ENCODE assay signal across 2 cellular contexts in the genomic region with DNA sequence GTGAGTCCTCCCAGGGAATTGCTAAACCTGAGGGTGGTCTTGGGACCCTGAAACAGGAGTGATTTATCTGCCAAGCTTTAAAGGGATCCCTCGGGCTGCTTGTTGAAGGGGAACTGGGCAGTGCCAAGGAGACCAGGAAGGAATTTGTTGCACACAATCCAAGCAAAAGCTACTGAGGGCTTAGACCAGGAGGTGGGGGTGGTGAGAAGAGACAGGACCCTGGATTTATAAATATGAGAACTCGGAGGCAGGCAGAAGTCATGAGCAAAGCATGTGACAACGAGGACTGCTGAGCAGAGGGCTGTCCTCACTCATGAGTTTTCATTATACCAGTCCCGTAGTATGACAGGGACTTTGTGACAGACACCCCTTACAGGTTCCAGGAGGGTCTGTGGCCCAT.
TF ChIP-seq lines count a peak whose summit lies in the region.

No MANE protein-coding gene starts in this region.

TF ChIP-seq in GM23338, 12 proteins besides CTCF, POLR2A, EP300 and RAD21 (continues in another document):
- TF ChIP-seq, protein P1, sequence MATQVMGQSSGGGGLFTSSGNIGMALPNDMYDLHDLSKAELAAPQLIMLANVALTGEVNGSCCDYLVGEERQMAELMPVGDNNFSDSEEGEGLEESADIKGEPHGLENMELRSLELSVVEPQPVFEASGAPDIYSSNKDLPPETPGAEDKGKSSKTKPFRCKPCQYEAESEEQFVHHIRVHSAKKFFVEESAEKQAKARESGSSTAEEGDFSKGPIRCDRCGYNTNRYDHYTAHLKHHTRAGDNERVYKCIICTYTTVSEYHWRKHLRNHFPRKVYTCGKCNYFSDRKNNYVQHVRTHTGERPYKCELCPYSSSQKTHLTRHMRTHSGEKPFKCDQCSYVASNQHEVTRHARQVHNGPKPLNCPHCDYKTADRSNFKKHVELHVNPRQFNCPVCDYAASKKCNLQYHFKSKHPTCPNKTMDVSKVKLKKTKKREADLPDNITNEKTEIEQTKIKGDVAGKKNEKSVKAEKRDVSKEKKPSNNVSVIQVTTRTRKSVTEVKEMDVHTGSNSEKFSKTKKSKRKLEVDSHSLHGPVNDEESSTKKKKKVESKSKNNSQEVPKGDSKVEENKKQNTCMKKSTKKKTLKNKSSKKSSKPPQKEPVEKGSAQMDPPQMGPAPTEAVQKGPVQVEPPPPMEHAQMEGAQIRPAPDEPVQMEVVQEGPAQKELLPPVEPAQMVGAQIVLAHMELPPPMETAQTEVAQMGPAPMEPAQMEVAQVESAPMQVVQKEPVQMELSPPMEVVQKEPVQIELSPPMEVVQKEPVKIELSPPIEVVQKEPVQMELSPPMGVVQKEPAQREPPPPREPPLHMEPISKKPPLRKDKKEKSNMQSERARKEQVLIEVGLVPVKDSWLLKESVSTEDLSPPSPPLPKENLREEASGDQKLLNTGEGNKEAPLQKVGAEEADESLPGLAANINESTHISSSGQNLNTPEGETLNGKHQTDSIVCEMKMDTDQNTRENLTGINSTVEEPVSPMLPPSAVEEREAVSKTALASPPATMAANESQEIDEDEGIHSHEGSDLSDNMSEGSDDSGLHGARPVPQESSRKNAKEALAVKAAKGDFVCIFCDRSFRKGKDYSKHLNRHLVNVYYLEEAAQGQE (IDR thresholded peaks at IDR 0.05; ENCODE audit: unreplicated experiment), result no peak
- TF ChIP-seq, protein P2, sequence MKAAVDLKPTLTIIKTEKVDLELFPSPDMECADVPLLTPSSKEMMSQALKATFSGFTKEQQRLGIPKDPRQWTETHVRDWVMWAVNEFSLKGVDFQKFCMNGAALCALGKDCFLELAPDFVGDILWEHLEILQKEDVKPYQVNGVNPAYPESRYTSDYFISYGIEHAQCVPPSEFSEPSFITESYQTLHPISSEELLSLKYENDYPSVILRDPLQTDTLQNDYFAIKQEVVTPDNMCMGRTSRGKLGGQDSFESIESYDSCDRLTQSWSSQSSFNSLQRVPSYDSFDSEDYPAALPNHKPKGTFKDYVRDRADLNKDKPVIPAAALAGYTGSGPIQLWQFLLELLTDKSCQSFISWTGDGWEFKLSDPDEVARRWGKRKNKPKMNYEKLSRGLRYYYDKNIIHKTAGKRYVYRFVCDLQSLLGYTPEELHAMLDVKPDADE (IDR thresholded peaks at IDR 0.05), result no peak
- TF ChIP-seq POLR2AphosphoS5 (IDR thresholded peaks at IDR 0.05; ENCODE audit: low read depth), result no peak
- no peak for TF ChIP-seq EZH2 (IDR thresholded peaks at IDR 0.05; ENCODE audit: low read depth, unreplicated experiment)
- TF ChIP-seq NANOG (IDR thresholded peaks at IDR 0.05; ENCODE audit: borderline replicate concordance), result no peak
- no peak for TF ChIP-seq EZH2phosphoT487 (IDR thresholded peaks at IDR 0.05; ENCODE audit: unreplicated experiment)
- TF ChIP-seq STAT1 (IDR thresholded peaks at IDR 0.05; ENCODE audit: unreplicated experiment), result no peak
- TF ChIP-seq CREB1 (CRISPR knock-in tag; IDR thresholded peaks at IDR 0.05; ENCODE audit: low read depth), result no peak
- TF ChIP-seq ZNF114 (CRISPR knock-in tag; IDR thresholded peaks at IDR 0.05), result no peak
- TF ChIP-seq ZNF331 (CRISPR knock-in tag; IDR thresholded peaks at IDR 0.05; ENCODE audit: low read depth), result no peak

TF ChIP-seq in HEK293, 187 proteins besides CTCF, POLR2A, EP300 and RAD21:
- TF ChIP-seq EGR2 (tag by site-specific recombination; IDR thresholded peaks at IDR 0.05; ENCODE audit: low read depth) (no peak), ZNF549 (tag by site-specific recombination; IDR thresholded peaks at IDR 0.05) (no peak), WT1 (tag by site-specific recombination; IDR thresholded peaks at IDR 0.05) (no peak), ZNF585B (tag by site-specific recombination; IDR thresholded peaks at IDR 0.05) (no peak), ZNF341 (tag by site-specific recombination; IDR thresholded peaks at IDR 0.05; ENCODE audit: low read depth) (no peak), SCRT2 (tag by site-specific recombination; IDR thresholded peaks at IDR 0.05) (no peak), ZNF394 (tag by site-specific recombination; IDR thresholded peaks at IDR 0.05; ENCODE audit: borderline replicate concordance) (no peak), ZNF785 (tag by site-specific recombination; IDR thresholded peaks at IDR 0.05) (no peak), ZNF48 (tag by site-specific recombination; IDR thresholded peaks at IDR 0.05) (no peak), ZNF23 (tag by site-specific recombination; IDR thresholded peaks at IDR 0.05; ENCODE audit: borderline replicate concordance) (no peak), SCRT1 (tag by site-specific recombination; IDR thresholded peaks at IDR 0.05; ENCODE audit: borderline replicate concordance) (no peak), ZNF266 (tag by site-specific recombination; IDR thresholded peaks at IDR 0.05; ENCODE audit: low read depth) (no peak)
- TF ChIP-seq, protein P3, sequence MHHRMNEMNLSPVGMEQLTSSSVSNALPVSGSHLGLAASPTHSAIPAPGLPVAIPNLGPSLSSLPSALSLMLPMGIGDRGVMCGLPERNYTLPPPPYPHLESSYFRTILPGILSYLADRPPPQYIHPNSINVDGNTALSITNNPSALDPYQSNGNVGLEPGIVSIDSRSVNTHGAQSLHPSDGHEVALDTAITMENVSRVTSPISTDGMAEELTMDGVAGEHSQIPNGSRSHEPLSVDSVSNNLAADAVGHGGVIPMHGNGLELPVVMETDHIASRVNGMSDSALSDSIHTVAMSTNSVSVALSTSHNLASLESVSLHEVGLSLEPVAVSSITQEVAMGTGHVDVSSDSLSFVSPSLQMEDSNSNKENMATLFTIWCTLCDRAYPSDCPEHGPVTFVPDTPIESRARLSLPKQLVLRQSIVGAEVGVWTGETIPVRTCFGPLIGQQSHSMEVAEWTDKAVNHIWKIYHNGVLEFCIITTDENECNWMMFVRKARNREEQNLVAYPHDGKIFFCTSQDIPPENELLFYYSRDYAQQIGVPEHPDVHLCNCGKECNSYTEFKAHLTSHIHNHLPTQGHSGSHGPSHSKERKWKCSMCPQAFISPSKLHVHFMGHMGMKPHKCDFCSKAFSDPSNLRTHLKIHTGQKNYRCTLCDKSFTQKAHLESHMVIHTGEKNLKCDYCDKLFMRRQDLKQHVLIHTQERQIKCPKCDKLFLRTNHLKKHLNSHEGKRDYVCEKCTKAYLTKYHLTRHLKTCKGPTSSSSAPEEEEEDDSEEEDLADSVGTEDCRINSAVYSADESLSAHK (tag by site-specific recombination; IDR thresholded peaks at IDR 0.05), result no peak
- TF ChIP-seq, protein P4, sequence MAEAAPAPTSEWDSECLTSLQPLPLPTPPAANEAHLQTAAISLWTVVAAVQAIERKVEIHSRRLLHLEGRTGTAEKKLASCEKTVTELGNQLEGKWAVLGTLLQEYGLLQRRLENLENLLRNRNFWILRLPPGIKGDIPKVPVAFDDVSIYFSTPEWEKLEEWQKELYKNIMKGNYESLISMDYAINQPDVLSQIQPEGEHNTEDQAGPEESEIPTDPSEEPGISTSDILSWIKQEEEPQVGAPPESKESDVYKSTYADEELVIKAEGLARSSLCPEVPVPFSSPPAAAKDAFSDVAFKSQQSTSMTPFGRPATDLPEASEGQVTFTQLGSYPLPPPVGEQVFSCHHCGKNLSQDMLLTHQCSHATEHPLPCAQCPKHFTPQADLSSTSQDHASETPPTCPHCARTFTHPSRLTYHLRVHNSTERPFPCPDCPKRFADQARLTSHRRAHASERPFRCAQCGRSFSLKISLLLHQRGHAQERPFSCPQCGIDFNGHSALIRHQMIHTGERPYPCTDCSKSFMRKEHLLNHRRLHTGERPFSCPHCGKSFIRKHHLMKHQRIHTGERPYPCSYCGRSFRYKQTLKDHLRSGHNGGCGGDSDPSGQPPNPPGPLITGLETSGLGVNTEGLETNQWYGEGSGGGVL (tag by site-specific recombination; IDR thresholded peaks at IDR 0.05), result no peak
- TF ChIP-seq, protein P5, sequence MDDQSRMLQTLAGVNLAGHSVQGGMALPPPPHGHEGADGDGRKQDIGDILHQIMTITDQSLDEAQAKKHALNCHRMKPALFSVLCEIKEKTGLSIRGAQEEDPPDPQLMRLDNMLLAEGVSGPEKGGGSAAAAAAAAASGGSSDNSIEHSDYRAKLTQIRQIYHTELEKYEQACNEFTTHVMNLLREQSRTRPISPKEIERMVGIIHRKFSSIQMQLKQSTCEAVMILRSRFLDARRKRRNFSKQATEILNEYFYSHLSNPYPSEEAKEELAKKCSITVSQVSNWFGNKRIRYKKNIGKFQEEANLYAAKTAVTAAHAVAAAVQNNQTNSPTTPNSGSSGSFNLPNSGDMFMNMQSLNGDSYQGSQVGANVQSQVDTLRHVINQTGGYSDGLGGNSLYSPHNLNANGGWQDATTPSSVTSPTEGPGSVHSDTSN (CRISPR knock-in tag; IDR thresholded peaks at IDR 0.05), result no peak
- TF ChIP-seq, protein P6, sequence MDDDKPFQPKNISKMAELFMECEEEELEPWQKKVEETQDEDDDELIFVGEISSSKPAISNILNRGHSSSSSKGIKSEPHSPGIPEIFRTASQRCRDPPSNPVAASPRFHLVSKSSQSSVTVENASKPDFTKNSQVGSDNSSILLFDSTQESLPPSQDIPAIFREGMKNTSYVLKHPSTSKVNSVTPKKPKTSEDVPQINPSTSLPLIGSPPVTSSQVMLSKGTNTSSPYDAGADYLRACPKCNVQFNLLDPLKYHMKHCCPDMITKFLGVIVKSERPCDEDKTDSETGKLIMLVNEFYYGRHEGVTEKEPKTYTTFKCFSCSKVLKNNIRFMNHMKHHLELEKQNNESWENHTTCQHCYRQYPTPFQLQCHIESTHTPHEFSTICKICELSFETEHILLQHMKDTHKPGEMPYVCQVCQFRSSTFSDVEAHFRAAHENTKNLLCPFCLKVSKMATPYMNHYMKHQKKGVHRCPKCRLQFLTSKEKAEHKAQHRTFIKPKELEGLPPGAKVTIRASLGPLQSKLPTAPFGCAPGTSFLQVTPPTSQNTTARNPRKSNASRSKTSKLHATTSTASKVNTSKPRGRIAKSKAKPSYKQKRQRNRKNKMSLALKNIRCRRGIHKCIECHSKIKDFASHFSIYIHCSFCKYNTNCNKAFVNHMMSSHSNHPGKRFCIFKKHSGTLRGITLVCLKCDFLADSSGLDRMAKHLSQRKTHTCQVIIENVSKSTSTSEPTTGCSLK (tag by site-specific recombination; IDR thresholded peaks at IDR 0.05), result no peak
TF ChIP-seq in HEK293: peak in this region for 0.
